Comparison of ENCODE assay signal across 13 cellular contexts in genomic region chr2:111157071-111157661, GRCh38. TPM values are rescaled to one million over a fixed set of nuclear protein-coding genes. Genes with fewer than 3 reads are reported as not detected.
DNase-seq lines count a peak whose midpoint lies in the region; ATAC-seq and TF ChIP-seq lines count a peak whose summit lies in the region.
"Had no signal": no experiment of that assay in that cellular context is flagged by ENCODE, and none has a peak within 500 bp of the region (broad histone marks: within the 10 kb centered on the region; RNA-seq: fewer than 3 reads in every experiment).

No MANE protein-coding gene starts in this region.

- DNase-seq in activated CD8-positive, alpha-beta memory T cell treated with anti-CD3 and anti-CD28 coated beads, Interleukin-2, amount 10 ng/mL, durations not matched to agents 7 days and 5 days: peak; percentile 27
- DNase-seq in activated CD8-positive, alpha-beta memory T cell treated with anti-CD3 and anti-CD28 coated beads, Interleukin-2, amount 50 U/mL, for 4 hours: no peak
- DNase-seq in NAMALWA (ENCODE audit: low spot score) (peak; percentile 76), Calu3 (no peak)
- no peak for DNase-seq in stimulated activated naive CD8-positive, alpha-beta T cell treated with anti-CD3 and anti-CD28 coated beads, Interleukin-15, Interleukin-2, amounts not matched to agents 100 U/mL and 50 U/mL, for 24 hours
- no peak for DNase-seq in CD4-positive, alpha-beta memory T cell
- DNase-seq in activated CD4-positive, alpha-beta T cell treated with anti-CD3 and anti-CD28 coated beads for 1 hour: no peak
- DNase-seq: activated CD4-positive, alpha-beta T cell treated with anti-CD3 and anti-CD28 coated beads for 36 hours; H7; NCI-H2227 treated with DMSO at 0.1 percent for 48 hours; stimulated activated CD8-positive, alpha-beta memory T cell treated with anti-CD3 and anti-CD28 coated beads, Interleukin-4, amount 100 ng/mL, for 48 hours had no signal

- POLR2A ChIA-PET in CD4-positive, alpha-beta memory T cell (lab: Charles Lee; ENCODE audit: partially characterized antibody): no interaction called here

- H3K4me1 ChIP-seq in CD4-positive, alpha-beta memory T cell (ENCODE audit: insufficient read depth, low read length): peaks cover 3% of the 10 kb centered on the region

- H3K4me1 Mint-ChIP-seq in activated CD8-positive, alpha-beta memory T cell treated with anti-CD3 and anti-CD28 coated beads, Interleukin-2, amount 10 ng/mL, durations not matched to agents 7 days and 5 days: peaks cover 4% of the 10 kb centered on the region
- H3K4me1 Mint-ChIP-seq in CD4-positive, alpha-beta memory T cell: peaks cover 5 to 17% (median 14%) of the 10 kb centered on the region in 4 donors
- H3K4me1 Mint-ChIP-seq in Calu3 (ENCODE audit: low read depth, unreplicated experiment): peaks cover 19% of the 10 kb centered on the region

- intact Hi-C loops in CD4-positive, alpha-beta memory T cell (cut with micrococcal nuclease): no loop called here
- intact Hi-C loops in Calu3 (cut with micrococcal nuclease; ENCODE audit: unreplicated experiment): no loop called here

- H3K27me3 ChIP-seq in CD4-positive, alpha-beta memory T cell (ENCODE audit: insufficient read depth, low read length): no peaks in the 10 kb centered on the region

- no peak for TF ChIP-seq CTCF in Calu3 (IDR thresholded peaks at IDR 0.05; ENCODE audit: unreplicated experiment)

- H3K27ac Mint-ChIP-seq in activated CD8-positive, alpha-beta memory T cell treated with anti-CD3 and anti-CD28 coated beads, Interleukin-2, amount 10 ng/mL, durations not matched to agents 7 days and 5 days: no peak overlapping the region
- H3K27ac Mint-ChIP-seq in CD4-positive, alpha-beta memory T cell: peak overlapping the region in 1 of 7 donors; percentile 16
- no peak overlapping the region for H3K27ac Mint-ChIP-seq in Calu3 (ENCODE audit: unreplicated experiment)
- H3K27ac Mint-ChIP-seq: activated CD4-positive, alpha-beta T cell treated with anti-CD3 and anti-CD28 coated beads for 36 hours had no signal

- H3K36me3 ChIP-seq in CD4-positive, alpha-beta memory T cell (ENCODE audit: insufficient read depth, low read length): peaks cover 16% of the 10 kb centered on the region

- H3K4me3 ChIP-seq in CD4-positive, alpha-beta memory T cell (ENCODE audit: low read length in 2 of 2): no peak overlapping the region

- no TSS peak for BruUV-seq in Calu3 (replicated peaks; lab: Mats Ljungman, UMichigan)

- H3K9me3 Mint-ChIP-seq in activated CD8-positive, alpha-beta memory T cell treated with anti-CD3 and anti-CD28 coated beads, Interleukin-2, amount 10 ng/mL, durations not matched to agents 7 days and 5 days (ENCODE audit: low read depth): no peaks in the 10 kb centered on the region
- peaks cover 0 to 1% (median 0%) of the 10 kb centered on the region in 8 donors for H3K9me3 Mint-ChIP-seq in CD4-positive, alpha-beta memory T cell
- H3K9me3 Mint-ChIP-seq in Calu3 (ENCODE audit: low read depth, unreplicated experiment): no peaks in the 10 kb centered on the region

- CTCF ChIA-PET in activated CD8-positive, alpha-beta memory T cell treated with anti-CD3 and anti-CD28 coated beads, Interleukin-2, amount 10 ng/mL, durations not matched to agents 7 days and 5 days (lab: Charles Lee): no interaction called here
- CTCF ChIA-PET in CD4-positive, alpha-beta memory T cell (lab: Charles Lee; ENCODE audit: partially characterized antibody): interaction anchor here (1.7 kb wide), 1 partner anchor 11 kb away, joined by 4 read pairs; no protein-coding TSS in a partner anchor
- CTCF ChIA-PET in Calu3 (lab: Charles Lee): interaction anchor here (0.5 kb wide), 1 partner anchor 19 kb away, joined by 3 read pairs; no protein-coding TSS in a partner anchor

- H3K27me3 Mint-ChIP-seq in activated CD8-positive, alpha-beta memory T cell treated with anti-CD3 and anti-CD28 coated beads, Interleukin-2, amount 10 ng/mL, durations not matched to agents 7 days and 5 days: peaks cover 5% of the 10 kb centered on the region
- no peaks in the 10 kb centered on the region for H3K27me3 Mint-ChIP-seq in CD4-positive, alpha-beta memory T cell
- no peaks in the 10 kb centered on the region for H3K27me3 Mint-ChIP-seq in Calu3 (ENCODE audit: unreplicated experiment)
- H3K27me3 Mint-ChIP-seq: activated CD4-positive, alpha-beta T cell treated with anti-CD3 and anti-CD28 coated beads for 36 hours had no signal

- no peaks in the 10 kb centered on the region for H3K9me3 ChIP-seq in CD4-positive, alpha-beta memory T cell (ENCODE audit: control insufficient read depth in 1 of 2, low read length in 2 of 2)

- no peak for ATAC-seq in activated CD8-positive, alpha-beta memory T cell treated with anti-CD3 and anti-CD28 coated beads, Interleukin-2, amount 10 ng/mL, durations not matched to agents 7 days and 5 days
- ATAC-seq in HG02571 (IDR thresholded peaks at IDR 0.05; ENCODE audit: unreplicated experiment): peak; percentile 50
- ATAC-seq in stimulated activated naive CD8-positive, alpha-beta T cell treated with anti-CD3 and anti-CD28 coated beads, Interleukin-15, Interleukin-2, amounts not matched to agents 100 U/mL and 50 U/mL, for 24 hours: peak; percentile 52

- no peak overlapping the region for H3K4me3 Mint-ChIP-seq in activated CD8-positive, alpha-beta memory T cell treated with anti-CD3 and anti-CD28 coated beads, Interleukin-2, amount 10 ng/mL, durations not matched to agents 7 days and 5 days
- H3K4me3 Mint-ChIP-seq in CD4-positive, alpha-beta memory T cell: no peak overlapping the region
- H3K4me3 Mint-ChIP-seq in Calu3 (ENCODE audit: low read depth, unreplicated experiment): no peak overlapping the region
- H3K4me3 Mint-ChIP-seq: activated CD4-positive, alpha-beta T cell treated with anti-CD3 and anti-CD28 coated beads for 36 hours had no signal

- peaks cover 11% of the 10 kb centered on the region for H3K36me3 Mint-ChIP-seq in activated CD8-positive, alpha-beta memory T cell treated with anti-CD3 and anti-CD28 coated beads, Interleukin-2, amount 10 ng/mL, durations not matched to agents 7 days and 5 days
- peaks cover 38 to 50% of the 10 kb centered on the region in 2 donors for H3K36me3 Mint-ChIP-seq in CD4-positive, alpha-beta memory T cell
- peaks cover 4% of the 10 kb centered on the region for H3K36me3 Mint-ChIP-seq in Calu3 (ENCODE audit: insufficient read depth, unreplicated experiment)

- H3K27ac ChIP-seq in CD4-positive, alpha-beta memory T cell (ENCODE audit: low read depth, low read length): no peak overlapping the region
- H3K27ac ChIP-seq: C4-2B had no signal

RNA-seq across cellular contexts. Expression of gene BCL2L11, which starts 36.5 kb away (rescaled TPM):
- 10 to 100 TPM; 11.9 to 46.8 TPM for total RNA-seq in activated CD8-positive, alpha-beta memory T cell treated with anti-CD3 and anti-CD28 coated beads, Interleukin-2, amount 10 ng/mL, durations not matched to agents 7 days and 5 days
- total RNA-seq in CD4-positive, alpha-beta memory T cell: 10 to 100 TPM; 33.4 to 34.1 TPM
- 10 to 100 TPM in 1 of 2 donors, 1 to 10 TPM in 1; 4.7 to 15.8 TPM for polyA plus RNA-seq in CD4-positive, alpha-beta memory T cell
- total RNA-seq in Calu3 (2022): 17.6 and 18.4 TPM in 2 replicates

Comparison
In these comparisons a context has a peak if more than half of its experiments do, and no peak if none do; other contexts are left out.
1. DNase-seq: peak in activated CD8-positive, alpha-beta memory T cell treated with anti-CD3 and anti-CD28 coated beads, Interleukin-2, amount 10 ng/mL, durations not matched to agents 7 days and 5 days (single experiment) and NAMALWA (single experiment); none in activated CD8-positive, alpha-beta memory T cell treated with anti-CD3 and anti-CD28 coated beads, Interleukin-2, amount 50 U/mL, for 4 hours (single experiment), stimulated activated naive CD8-positive, alpha-beta T cell treated with anti-CD3 and anti-CD28 coated beads, Interleukin-15, Interleukin-2, amounts not matched to agents 100 U/mL and 50 U/mL, for 24 hours (single experiment), CD4-positive, alpha-beta memory T cell (0 of 5), activated CD4-positive, alpha-beta T cell treated with anti-CD3 and anti-CD28 coated beads for 1 hour (single experiment) and Calu3 (single experiment).